In the genomic region with DNA sequence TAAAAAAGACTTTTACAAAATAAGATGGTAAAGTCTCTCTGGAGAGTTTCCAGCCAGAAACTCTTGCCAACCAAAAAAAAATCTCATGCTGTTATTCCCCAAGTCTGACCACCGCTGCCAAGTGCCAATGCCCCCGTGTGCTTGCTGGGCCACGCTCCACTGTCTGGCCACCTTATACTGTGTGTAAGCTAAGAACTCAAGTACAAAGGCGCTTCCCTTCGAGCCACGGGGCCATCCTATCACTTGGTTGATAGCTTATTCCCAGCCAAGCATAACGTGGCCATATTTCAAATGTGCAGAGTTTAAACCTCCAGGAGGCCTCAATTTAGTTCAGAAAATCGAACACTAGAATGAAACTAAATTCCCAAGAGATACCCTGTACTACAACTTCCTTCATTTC, we compare ENCODE assay signal across 20 cellular contexts. TPM values are rescaled to one million over a fixed set of nuclear protein-coding genes. Genes with fewer than 3 reads are reported as not detected.
DNase-seq lines count a peak whose midpoint lies in the region; ATAC-seq, FAIRE-seq and TF ChIP-seq lines count a peak whose summit lies in the region.
"Had no signal": no experiment of that assay in that cellular context is flagged by ENCODE, and none has a peak within 500 bp of the region (broad histone marks: within the 10 kb centered on the region; RNA-seq: fewer than 3 reads in every experiment).

No MANE protein-coding gene starts in this region.

- no peak overlapping the region for H3K4me3 ChIP-seq in K562
- H3K4me3 ChIP-seq in endodermal cell (ENCODE audit: low read length) = no peak overlapping the region
- H3K4me3 ChIP-seq: GM23248, HAP-1 had no signal

- H3K9me3 ChIP-seq in K562 (replicated peaks; ENCODE audit: control insufficient read depth, insufficient read depth, low read depth, low read length) (no peaks in the 10 kb centered on the region), endodermal cell (ENCODE audit: control insufficient read depth, low read length) (no peaks in the 10 kb centered on the region)
- H3K9me3 ChIP-seq: BE2C, HAP-1 had no signal

- peak; percentile 44 for FAIRE-seq in K562 (lab: Jason Lieb, UNC)
- FAIRE-seq: A204.1, GM12892, GM18507 had no signal

- no peak overlapping the region for H3K27ac ChIP-seq in K562 (ENCODE audit: extremely low read depth, low read depth, low read length)
- no peak overlapping the region for H3K27ac ChIP-seq in endodermal cell (ENCODE audit: low read depth, low read length)
- H3K27ac ChIP-seq: GM23248, HL-60 had no signal

- no peaks in the 10 kb centered on the region for H3K9me3 Mint-ChIP-seq in endodermal cell
- H3K9me3 Mint-ChIP-seq in T-helper 2 cell treated with Interferon-gamma antibody and Interleukin-4, amounts not matched to agents 5 μg/mL and 100 μg/mL, for 36 hours = no peaks in the 10 kb centered on the region
- H3K9me3 Mint-ChIP-seq: CD4-positive, alpha-beta memory T cell had no signal

- DNase-seq in K562 (ENCODE audit: extremely low read depth in 1 of 4, low spot score in 3 of 4) (no peak), endodermal cell (peak; percentile 20), mesenteric fat pad (ENCODE audit: low spot score) (peak; percentile 28), globus pallidus (ENCODE audit: low spot score) (no peak)
- no peak for DNase-seq in T-helper 2 cell treated with Interferon-gamma antibody and Interleukin-4, amounts not matched to agents 5 μg/mL and 100 μg/mL, for 36 hours (ENCODE audit: low spot score)
- DNase-seq: ACHN; BE2C; CD4-positive, alpha-beta memory T cell; DMS153; DMS79; GDM1; GM23248; IMR-90 had no signal

- no peak overlapping the region for H3K4me3 Mint-ChIP-seq in endodermal cell
- no peak overlapping the region for H3K4me3 Mint-ChIP-seq in T-helper 2 cell treated with Interferon-gamma antibody and Interleukin-4, amounts not matched to agents 5 μg/mL and 100 μg/mL, for 36 hours
- H3K4me3 Mint-ChIP-seq: CD14-positive monocyte; CD4-positive, alpha-beta memory T cell had no signal

- intact Hi-C loops in K562 (cut with micrococcal nuclease) = no loop called here

- peaks cover 9% of the 10 kb centered on the region for H3K27me3 Mint-ChIP-seq in endodermal cell (ENCODE audit: insufficient read depth)
- H3K27me3 Mint-ChIP-seq in T-helper 2 cell treated with Interferon-gamma antibody and Interleukin-4, amounts not matched to agents 5 μg/mL and 100 μg/mL, for 36 hours (ENCODE audit: low read depth) = peaks cover 27% of the 10 kb centered on the region

- CTCF ChIA-PET in K562 (lab: Yijun Ruan, JAX; ENCODE audit: low intra/inter-chr PET ratio) = no interaction called here

- no TSS peak for BruUV-seq in K562 (replicated peaks; lab: Mats Ljungman, UMichigan)

- H2AFZ ChIP-seq in K562 (ENCODE audit: low read depth, low read length) = no peak overlapping the region
- H2AFZ ChIP-seq: GM23248 had no signal

- WGBS in K562 (ENCODE audit: insufficient coverage, low coverage, missing lambda C conversion rate) = 86% methylated on average over 8 of the region's 8 CpGs
- WGBS in endodermal cell (ENCODE audit: insufficient coverage in 1 of 2, insufficient read length in 1 of 2), 2 experiments = 94 to 96% methylated on average over 7 to 8 of the region's 8 CpGs

- ATAC-seq in K562 (no peak), HG03280 (IDR thresholded peaks at IDR 0.05; ENCODE audit: unreplicated experiment) (no peak)

- no peak for TF ChIP-seq POLR2A in K562 (conservative IDR thresholded peaks at IDR 0.05)

- H3K4me1 ChIP-seq in K562 (replicated peaks in 1 of 2; ENCODE audit: control insufficient read depth in 2 of 2, insufficient read depth in 2 of 2, low read length in 2 of 2) (peaks cover 3 to 6% of the 10 kb centered on the region in 2 experiments; a peak in 3 of 5 replicates), endodermal cell (ENCODE audit: control insufficient read depth, insufficient read depth, low read length) (peaks cover 17% of the 10 kb centered on the region)
- H3K4me1 ChIP-seq: HAP-1 had no signal

- POLR2A ChIA-PET in K562 (lab: Yijun Ruan, JAX) = no interaction called here

- H3K4me2 ChIP-seq in K562 (ENCODE audit: insufficient read depth, low read length) = no peak overlapping the region

- TF ChIP-seq CTCF in K562 (IDR thresholded peaks at IDR 0.05 in 2 of 3, conservative IDR thresholded peaks at IDR 0.05 in 1 of 3; ENCODE audit: insufficient read depth in 2 of 3, low read depth in 1 of 3, low read length in 3 of 3) (no peak), endodermal cell (conservative IDR thresholded peaks at IDR 0.05) (no peak)

- no peaks in the 10 kb centered on the region for H3K9me1 ChIP-seq in K562 (ENCODE audit: control insufficient read depth, insufficient read depth, low read length)

- TF ChIP-seq EP300 in K562 (IDR thresholded peaks at IDR 0.05; ENCODE audit: low read length) = no peak

- no peak for TF ChIP-seq RAD21 in K562 (CRISPR knock-in tag; conservative IDR thresholded peaks at IDR 0.05 in 1 of 2, IDR thresholded peaks at IDR 0.05 in 1 of 2)

- H3K36me3 Mint-ChIP-seq in endodermal cell (ENCODE audit: low read depth) = peaks cover 55% of the 10 kb centered on the region
- H3K36me3 Mint-ChIP-seq in T-helper 2 cell treated with Interferon-gamma antibody and Interleukin-4, amounts not matched to agents 5 μg/mL and 100 μg/mL, for 36 hours (ENCODE audit: low read depth) = no peaks in the 10 kb centered on the region
- H3K36me3 Mint-ChIP-seq: CD14-positive monocyte; CD4-positive, alpha-beta memory T cell had no signal

- H3K27ac Mint-ChIP-seq in endodermal cell = no peak overlapping the region
- H3K27ac Mint-ChIP-seq in T-helper 2 cell treated with Interferon-gamma antibody and Interleukin-4, amounts not matched to agents 5 μg/mL and 100 μg/mL, for 36 hours = no peak overlapping the region
- H3K27ac Mint-ChIP-seq: CD14-positive monocyte; CD4-positive, alpha-beta memory T cell had no signal

- H3K9ac ChIP-seq in K562 (ENCODE audit: insufficient read depth in 1 of 2, low read depth in 2 of 2, low read length in 2 of 2) (no peak overlapping the region), endodermal cell (ENCODE audit: extremely low read depth, low read length, poor library complexity, severe bottlenecking) (no peak overlapping the region)
- H3K9ac ChIP-seq: GM23248 had no signal

- peaks cover 39% of the 10 kb centered on the region for H3K4me1 Mint-ChIP-seq in endodermal cell
- H3K4me1 Mint-ChIP-seq in T-helper 2 cell treated with Interferon-gamma antibody and Interleukin-4, amounts not matched to agents 5 μg/mL and 100 μg/mL, for 36 hours (ENCODE audit: low read depth) = peaks cover 1% of the 10 kb centered on the region
- H3K4me1 Mint-ChIP-seq: CD14-positive monocyte had no signal

- H3K36me3 ChIP-seq in K562 (ENCODE audit: control insufficient read depth, insufficient read depth, low read length) (peaks cover 24% of the 10 kb centered on the region; the same call in 2 of the 3 replicates), endodermal cell (ENCODE audit: control insufficient read depth, insufficient read depth, low read length) (peaks cover 72% of the 10 kb centered on the region)
- H3K36me3 ChIP-seq: HAP-1 had no signal

- H3K79me2 ChIP-seq in K562 (ENCODE audit: control insufficient read depth, insufficient read depth, low read length) = peaks cover 76% of the 10 kb centered on the region

- H4K20me1 ChIP-seq in K562 (replicated peaks; ENCODE audit: control insufficient read depth, insufficient read depth, low read length) = no peaks in the 10 kb centered on the region

- H3K27me3 ChIP-seq in K562 (ENCODE audit: control insufficient read depth in 2 of 2, insufficient read depth in 2 of 2, low read length in 2 of 2) = no peaks in the 10 kb centered on the region
- no peaks in the 10 kb centered on the region for H3K27me3 ChIP-seq in endodermal cell (ENCODE audit: control insufficient read depth, insufficient read depth, low read length, poor library complexity, severe bottlenecking)
- H3K27me3 ChIP-seq: BE2C had no signal

- in situ Hi-C loops in K562 (cut with MboI) = loop anchor here (5.0 kb wide), 1 partner anchor 33 kb away; no protein-coding TSS in a partner anchor

TF ChIP-seq in K562, 482 proteins besides CTCF, POLR2A, EP300 and RAD21 (continues in another document):
- TF ChIP-seq ETS2 (tag; IDR thresholded peaks at IDR 0.05; ENCODE audit: borderline replicate concordance, poor library complexity, severe bottlenecking) (no peak), SMAD3 (CRISPR knock-in tag; conservative IDR thresholded peaks at IDR 0.05) (no peak)
- TF ChIP-seq, protein P1, sequence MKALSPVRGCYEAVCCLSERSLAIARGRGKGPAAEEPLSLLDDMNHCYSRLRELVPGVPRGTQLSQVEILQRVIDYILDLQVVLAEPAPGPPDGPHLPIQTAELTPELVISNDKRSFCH (CRISPR knock-in tag; IDR thresholded peaks at IDR 0.05) = no peak
- TF ChIP-seq, protein P1 (tag; IDR thresholded peaks at IDR 0.05) = no peak

RNA-seq across cellular contexts. Expression of gene ROR2, which starts 36.0 kb away (rescaled TPM):
- total RNA-seq in K562 (2011; cell fraction: chromatin; rRNA removed; ENCODE audit: low replicate concordance) = 55.8 and 56.6 TPM in 2 replicates
- 56.9 and 60.5 TPM in 2 replicates for total RNA-seq in K562 (2011; cell fraction: nucleolus; rRNA removed)
- 36.5 and 49.8 TPM in 2 replicates for total RNA-seq in K562 (2011; cell fraction: nucleoplasm; rRNA removed)
- total RNA-seq in K562 (2014; rRNA removed) = 15.3 and 18.2 TPM in 2 replicates
- total RNA-seq in K562 (2014; rRNA removed; fragmentation: Illumina TruSeq; extraction: Trizol) = 11.4 and 17.3 TPM in 2 replicates
- total RNA-seq in K562 (2015; rRNA removed; fragmentation: Illumina TruSeq; extraction: Trizol) = 15.4 and 17.9 TPM in 2 replicates
- total RNA-seq in K562 (2021) = 33.6 and 33.8 TPM in 2 replicates
- 7.7 and 8.1 TPM in 2 replicates for polyA plus RNA-seq in K562 (2011; rRNA removed)
- polyA plus RNA-seq in K562 (2011; cell fraction: cytosol; rRNA removed) = 7.9 and 16.6 TPM in 2 replicates
- polyA plus RNA-seq in K562 (2011; cell fraction: nucleus; rRNA removed) = 11.8 and 20.5 TPM in 2 replicates
- 16.8 and 25.3 TPM in 2 replicates for polyA plus RNA-seq in K562 (2012)
- polyA plus RNA-seq in K562 (2014; fragmentation: Illumina TruSeq; extraction: Trizol) = 14.2 and 18.3 TPM in 2 replicates
- 1 to 10 TPM; 5.6 to 6.0 TPM for polyA plus RNA-seq in K562 (2014; fragmentation: Nextera tagmentation; extraction: Ambion mirVana)
- polyA plus RNA-seq in K562 (2014; rRNA removed) = 12.5 and 17.2 TPM in 2 replicates
- 11.9 and 15.1 TPM in 2 replicates for polyA minus RNA-seq in K562 (2011; rRNA and poly(A)+ RNA removed)
- 16.4 and 18.1 TPM in 2 replicates for polyA minus RNA-seq in K562 (2011; cell fraction: cytosol; rRNA and poly(A)+ RNA removed)
- polyA minus RNA-seq in K562 (2011; cell fraction: nucleus; rRNA and poly(A)+ RNA removed) = 12.5 and 14.1 TPM in 2 replicates
- total RNA-seq in endodermal cell = 100 to 1,000 TPM; 104 to 160 TPM
- 39.8 TPM for polyA plus RNA-seq in endodermal cell (2013, experiment 1 of 2)
- 40.9 TPM for polyA plus RNA-seq in endodermal cell (2013, experiment 2 of 2)
- 9.5 TPM for total RNA-seq in mesenteric fat pad
- polyA plus RNA-seq: CD14-positive monocyte had no signal

Comparison
In these comparisons a context has a peak if more than half of its experiments do, and no peak if none do; other contexts are left out.
1. DNase-seq: peak in endodermal cell (single experiment) and mesenteric fat pad (single experiment); none in K562 (0 of 4), globus pallidus (single experiment) and T-helper 2 cell treated with Interferon-gamma antibody and Interleukin-4, amounts not matched to agents 5 μg/mL and 100 μg/mL, for 36 hours (single experiment).